Comparison of ENCODE assay signal across 1 cellular context in the genomic region with DNA sequence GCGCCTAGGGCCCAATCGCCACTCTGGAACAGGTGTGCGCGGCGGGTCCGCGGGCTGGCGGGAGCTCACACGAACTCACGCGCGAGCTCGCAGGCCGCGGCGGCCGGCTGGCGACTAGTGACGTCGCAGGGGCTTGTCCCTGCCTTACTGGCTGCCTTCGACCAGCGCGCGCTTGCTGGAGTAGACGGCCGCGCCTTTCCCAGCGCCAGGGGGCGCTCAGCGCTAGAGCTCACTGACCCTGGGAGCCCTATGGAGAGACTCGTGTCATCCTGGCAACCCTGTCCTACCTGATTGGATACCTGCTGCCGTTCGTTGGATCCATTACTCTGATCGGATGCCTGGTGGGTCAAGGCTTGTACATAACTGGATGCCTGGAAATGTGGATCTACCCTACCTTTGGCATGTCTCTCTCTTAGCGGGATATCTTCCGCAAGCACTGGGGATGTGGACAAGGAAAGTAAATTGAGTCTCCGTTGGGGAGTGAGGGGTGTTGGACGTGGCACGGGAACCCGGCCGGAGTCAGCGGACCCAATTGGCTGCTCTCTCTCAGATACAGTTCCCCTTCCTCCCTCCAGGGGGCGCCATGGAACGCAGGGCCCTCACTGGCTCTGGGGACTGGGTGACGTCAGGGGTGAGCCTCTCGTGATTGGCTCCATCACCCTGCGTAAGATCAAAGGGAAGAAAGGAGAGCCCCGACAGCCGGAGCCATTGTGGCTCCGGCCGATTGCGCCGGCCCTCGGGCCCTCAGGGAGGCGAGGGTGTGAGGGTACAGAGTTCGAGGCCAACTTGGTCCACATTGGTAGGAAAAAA.
TF ChIP-seq lines count a peak whose summit lies in the region.

No MANE protein-coding gene starts in this region.

TF ChIP-seq in HepG2, 621 proteins besides CTCF, POLR2A, EP300 and RAD21:
- TF ChIP-seq NFYC (CRISPR knock-in tag; IDR thresholded peaks at IDR 0.05) (peak; percentile 27; the same call in 1 of the 2 replicates), NFYB (CRISPR knock-in tag; IDR thresholded peaks at IDR 0.05) (0 out of 2 replicates have a peak, but pooled peaks have one; percentile 15)
